8 cellular contexts compared by ENCODE assay signal in the genomic region with DNA sequence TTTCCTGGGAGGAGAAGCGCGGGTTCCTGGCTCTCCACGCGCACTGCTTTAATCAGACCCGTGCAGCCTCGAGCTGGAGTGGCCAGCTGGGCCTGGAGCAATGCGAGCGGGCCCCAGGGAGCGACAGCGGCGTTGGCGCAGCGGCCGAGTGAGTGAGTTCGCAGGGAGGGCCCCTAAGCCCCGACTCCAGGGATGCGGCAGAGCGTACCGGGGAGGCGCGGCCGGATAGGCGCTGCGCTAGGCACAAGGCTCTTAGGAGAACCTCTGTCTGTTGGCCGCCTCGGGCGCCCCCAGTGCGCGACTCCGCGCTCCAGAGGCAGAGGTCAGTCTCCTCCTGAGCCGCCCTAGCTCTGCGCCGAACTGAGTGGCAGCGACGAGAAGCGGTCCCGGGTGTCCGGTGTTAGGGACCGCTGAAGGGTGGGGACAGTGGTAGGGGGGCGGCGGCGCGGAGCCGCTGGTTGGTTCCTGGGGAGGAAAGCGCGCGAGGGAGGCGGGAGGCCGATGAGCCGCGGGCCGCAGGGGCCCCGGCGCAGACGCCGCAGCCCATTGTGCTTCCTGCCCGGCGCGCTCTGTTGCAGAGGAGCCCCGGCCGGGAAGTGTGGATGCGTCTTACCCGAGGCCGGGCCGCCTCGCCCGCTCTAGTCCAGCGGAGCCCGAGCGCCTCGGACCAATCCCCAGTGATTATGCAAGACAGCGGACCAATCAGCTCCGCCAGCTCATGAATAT. TPM values are rescaled to one million over a fixed set of nuclear protein-coding genes. Genes with fewer than 3 reads are reported as not detected.
A peak's percentile ranks its signal among the peaks of the same experiment; 100 is the strongest.
DNase-seq lines count a peak whose midpoint lies in the region; ATAC-seq and TF ChIP-seq lines count a peak whose summit lies in the region.

No MANE protein-coding gene starts in this region.

- H3K27me3 Mint-ChIP-seq in activated T-cell treated with anti-CD3 and anti-CD28 coated beads, Interleukin-2, amount 50 U/mL, for 4 hours (ENCODE audit: low read depth), result peaks cover 90% of the 10 kb centered on the region
- peaks cover 75 to 90% of the 10 kb centered on the region in 2 donors for H3K27me3 Mint-ChIP-seq in natural killer cell treated with Interleukin-12 subunit alpha and Interleukin-12 subunit beta and Interleukin-15 and Interleukin-18, amount 100 ng/mL, for 72 hours

- ATAC-seq in GM19467 (IDR thresholded peaks at IDR 0.05; ENCODE audit: unreplicated experiment), result peak; percentile 86
- ATAC-seq in HG03521 (IDR thresholded peaks at IDR 0.05; ENCODE audit: unreplicated experiment), result peak; percentile 79
- ATAC-seq in activated T-cell treated with anti-CD3 and anti-CD28 coated beads, Interleukin-2, amount 50 U/mL, for 4 hours, result peak; percentile 83 to 90
- peak; percentile 93 to 96 for ATAC-seq in natural killer cell treated with Interleukin-12 subunit alpha and Interleukin-12 subunit beta and Interleukin-15 and Interleukin-18, amount 100 ng/mL, for 72 hours

- peaks cover 4% of the 10 kb centered on the region for H3K9me3 Mint-ChIP-seq in activated T-cell treated with anti-CD3 and anti-CD28 coated beads, Interleukin-2, amount 50 U/mL, for 4 hours
- H3K9me3 Mint-ChIP-seq in natural killer cell treated with Interleukin-12 subunit alpha and Interleukin-12 subunit beta and Interleukin-15 and Interleukin-18, amount 100 ng/mL, for 72 hours, result no peaks in the 10 kb centered on the region

- H3K9me3 ChIP-seq in DOHH2 (ENCODE audit: control insufficient read depth, insufficient read depth, low read length), result no peaks in the 10 kb centered on the region

- H3K4me1 Mint-ChIP-seq in activated T-cell treated with anti-CD3 and anti-CD28 coated beads, Interleukin-2, amount 50 U/mL, for 4 hours (ENCODE audit: low read depth), result peaks cover 52% of the 10 kb centered on the region
- H3K4me1 Mint-ChIP-seq in natural killer cell treated with Interleukin-12 subunit alpha and Interleukin-12 subunit beta and Interleukin-15 and Interleukin-18, amount 100 ng/mL, for 72 hours (ENCODE audit: low read depth in 2 of 2), result peaks cover 53% of the 10 kb centered on the region in 2 donors

- H3K4me3 ChIP-seq in DOHH2 (ENCODE audit: low read length), result peak overlapping the region; percentile 85

- no peaks in the 10 kb centered on the region for H3K36me3 Mint-ChIP-seq in activated T-cell treated with anti-CD3 and anti-CD28 coated beads, Interleukin-2, amount 50 U/mL, for 4 hours (ENCODE audit: insufficient read depth)
- H3K36me3 Mint-ChIP-seq in natural killer cell treated with Interleukin-12 subunit alpha and Interleukin-12 subunit beta and Interleukin-15 and Interleukin-18, amount 100 ng/mL, for 72 hours, result no peaks in the 10 kb centered on the region

- H3K27ac ChIP-seq in DOHH2 (ENCODE audit: low read depth, low read length), result no peak overlapping the region

- peaks cover 37% of the 10 kb centered on the region for H3K4me1 ChIP-seq in DOHH2 (ENCODE audit: control insufficient read depth, low read length)

- H3K27me3 ChIP-seq in DOHH2 (ENCODE audit: control insufficient read depth, low read length), result peaks cover 78% of the 10 kb centered on the region

- H3K27ac Mint-ChIP-seq in natural killer cell treated with Interleukin-12 subunit alpha and Interleukin-12 subunit beta and Interleukin-15 and Interleukin-18, amount 100 ng/mL, for 72 hours, result peak overlapping the region; percentile 17 to 25

- H3F3A ChIP-seq in DOHH2 (ENCODE audit: control insufficient read depth, insufficient read depth), result peaks cover 6% of the 10 kb centered on the region; the same call in 1 of the 2 replicates

- DNase-seq in NCI-H774 (lab: John Stamatoyannopoulos, UW) (peak; percentile 94), fibroblast of the conjunctiva (ENCODE audit: low read depth) (peak; percentile 85), hippocampal formation (lab: John Stamatoyannopoulos, UW) (no peak)
- DNase-seq in activated T-cell treated with anti-CD3 and anti-CD28 coated beads, Interleukin-2, amount 50 U/mL, for 4 hours, result no peak
- peak; percentile 84 for DNase-seq in natural killer cell treated with Interleukin-12 subunit alpha and Interleukin-12 subunit beta and Interleukin-15 and Interleukin-18, amount 100 ng/mL, for 72 hours (ENCODE audit: low spot score)

- no peak for TF ChIP-seq CTCF in DOHH2 (IDR thresholded peaks at IDR 0.05; ENCODE audit: low read depth, low read length, poor library complexity, severe bottlenecking)

- H3K36me3 ChIP-seq in DOHH2 (ENCODE audit: control insufficient read depth, low read length), result no peaks in the 10 kb centered on the region

- no peaks in the 10 kb centered on the region for H3K9me2 ChIP-seq in DOHH2 (replicated peaks; ENCODE audit: control insufficient read depth, low read length)

- H4K20me1 ChIP-seq in DOHH2 (ENCODE audit: control insufficient read depth, insufficient read depth, low read depth, low read length), result no peaks in the 10 kb centered on the region; the same call in 1 of the 2 replicates

- H3K4me3 Mint-ChIP-seq in activated T-cell treated with anti-CD3 and anti-CD28 coated beads, Interleukin-2, amount 50 U/mL, for 4 hours, result peak overlapping the region; percentile 76
- H3K4me3 Mint-ChIP-seq in natural killer cell treated with Interleukin-12 subunit alpha and Interleukin-12 subunit beta and Interleukin-15 and Interleukin-18, amount 100 ng/mL, for 72 hours, result peak overlapping the region; percentile 91

- peak overlapping the region; percentile 88 for H3K4me2 ChIP-seq in DOHH2 (ENCODE audit: low read length)

- H3K79me2 ChIP-seq in DOHH2 (ENCODE audit: control insufficient read depth, low read length), result no peaks in the 10 kb centered on the region

RNA-seq across cellular contexts. Expression of a gene that starts 0.4 kb away (rescaled TPM):
- not detected for total RNA-seq in activated T-cell treated with anti-CD3 and anti-CD28 coated beads, Interleukin-2, amount 50 U/mL, for 4 hours
- not detected for total RNA-seq in natural killer cell treated with Interleukin-12 subunit alpha and Interleukin-12 subunit beta and Interleukin-15 and Interleukin-18, amount 100 ng/mL, for 72 hours

RNA-seq across cellular contexts. Expression of a gene that starts 17.8 kb away (rescaled TPM):
- not detected for total RNA-seq in activated T-cell treated with anti-CD3 and anti-CD28 coated beads, Interleukin-2, amount 50 U/mL, for 4 hours
- total RNA-seq in natural killer cell treated with Interleukin-12 subunit alpha and Interleukin-12 subunit beta and Interleukin-15 and Interleukin-18, amount 100 ng/mL, for 72 hours, result under 1 TPM in 1 of 2 donors, not detected in 1; 0.25 TPM

Comparison
In these comparisons a context has a peak if more than half of its experiments do, and no peak if none do; other contexts are left out.
1. DNase-seq: peak in NCI-H774 (single experiment), fibroblast of the conjunctiva (single experiment) and natural killer cell treated with Interleukin-12 subunit alpha and Interleukin-12 subunit beta and Interleukin-15 and Interleukin-18, amount 100 ng/mL, for 72 hours (single experiment); none in activated T-cell treated with anti-CD3 and anti-CD28 coated beads, Interleukin-2, amount 50 U/mL, for 4 hours (single experiment) and hippocampal formation (0 of 2).
2. Peak in every context shown above with its lines, with median percentiles within 50 percentile points of each other: ATAC-seq.